ENCODE assay signal across 16 cellular contexts in the genomic region with DNA sequence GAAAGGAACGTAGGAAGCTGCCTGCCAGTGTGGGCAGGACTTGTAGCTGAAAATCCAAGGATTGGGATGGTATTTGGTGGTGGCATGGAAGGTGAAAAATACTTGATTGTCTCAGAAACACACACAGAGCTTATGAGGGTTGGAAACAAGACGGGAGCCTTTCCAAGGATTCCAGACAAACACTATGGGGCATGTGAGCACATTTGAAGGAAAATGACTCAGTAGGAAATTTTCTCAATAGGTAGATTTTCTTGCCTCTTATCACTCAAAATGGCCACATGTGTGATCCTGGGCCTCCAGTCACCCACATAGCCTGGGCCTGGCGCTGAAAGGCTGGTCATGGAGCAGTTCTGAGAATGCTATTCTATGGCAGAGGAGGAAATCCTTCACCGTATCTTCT.
"Had no signal": no experiment of that assay in that cellular context is flagged by ENCODE, and none has a peak within 500 bp of the region (broad histone marks: within the 10 kb centered on the region; RNA-seq: fewer than 3 reads in every experiment).

No MANE protein-coding gene starts in this region.

- H3K27me3 ChIP-seq: body of pancreas, pancreas, sigmoid colon, thyroid gland had no signal

- H3K36me3 ChIP-seq: pancreas, sigmoid colon, thyroid gland had no signal

- H3K4me3 ChIP-seq: body of pancreas, pancreas, sigmoid colon, thyroid gland had no signal

- H3K27ac ChIP-seq: body of pancreas, pancreas, thyroid gland had no signal

- ATAC-seq: activated naive CD4-positive, alpha-beta T cell treated with anti-CD3 and anti-CD28 coated beads, Interleukin-2, amount 50 U/mL, for 72 hours; body of pancreas; esophagus mucosa; pancreas had no signal

- H3K9me3 ChIP-seq: body of pancreas, pancreas, sigmoid colon, thyroid gland had no signal

- H3K9me3 Mint-ChIP-seq: activated naive CD4-positive, alpha-beta T cell treated with anti-CD3 and anti-CD28 coated beads, Interleukin-2, amount 50 U/mL, for 72 hours; activated T-helper 1 cell treated with anti-CD3 and anti-CD28 coated beads, Interleukin-12 subunit alpha, Interleukin-12 subunit beta, Interleukin-2, Interleukin-4 antibody, amounts not matched to agents 30 ng/mL and 10 ng/mL and 1 ng/mL, durations not matched to agents 14 hours and 24 hours and 36 hours had no signal

- DNase-seq: activated CD4-positive, alpha-beta T cell treated with anti-CD3 and anti-CD28 coated beads, Interleukin-2, amount 50 U/mL, for 4 hours; activated gamma-delta T cell treated with Interleukin-2 at 50 U/mL for 16 hours; activated T-cell treated with anti-CD3 and anti-CD28 coated beads for 4 hours; amniotic stem cell; body of pancreas; cerebellar nuclear complex; cortex of kidney; effector CD4-positive, alpha-beta T cell; mammary epithelial cell; pancreas; sigmoid colon; stimulated activated naive CD4-positive, alpha-beta T cell treated with Interleukin-2 at 50 U/mL for 16 hours; thyroid gland had no signal

- H3K4me3 Mint-ChIP-seq: activated T-helper 1 cell treated with anti-CD3 and anti-CD28 coated beads, Interleukin-12 subunit alpha, Interleukin-12 subunit beta, Interleukin-2, Interleukin-4 antibody, amounts not matched to agents 30 ng/mL and 10 ng/mL and 1 ng/mL, durations not matched to agents 14 hours and 24 hours and 36 hours had no signal

- H3K27ac Mint-ChIP-seq: activated naive CD4-positive, alpha-beta T cell treated with anti-CD3 and anti-CD28 coated beads, Interleukin-2, amount 50 U/mL, for 72 hours; activated T-helper 1 cell treated with anti-CD3 and anti-CD28 coated beads, Interleukin-12 subunit alpha, Interleukin-12 subunit beta, Interleukin-2, Interleukin-4 antibody, amounts not matched to agents 30 ng/mL and 10 ng/mL and 1 ng/mL, durations not matched to agents 14 hours and 24 hours and 36 hours had no signal

- H3K36me3 Mint-ChIP-seq: activated naive CD4-positive, alpha-beta T cell treated with anti-CD3 and anti-CD28 coated beads, Interleukin-2, amount 50 U/mL, for 72 hours had no signal
